Comparison of ENCODE assay signal across 19 cellular contexts in the genomic region with DNA sequence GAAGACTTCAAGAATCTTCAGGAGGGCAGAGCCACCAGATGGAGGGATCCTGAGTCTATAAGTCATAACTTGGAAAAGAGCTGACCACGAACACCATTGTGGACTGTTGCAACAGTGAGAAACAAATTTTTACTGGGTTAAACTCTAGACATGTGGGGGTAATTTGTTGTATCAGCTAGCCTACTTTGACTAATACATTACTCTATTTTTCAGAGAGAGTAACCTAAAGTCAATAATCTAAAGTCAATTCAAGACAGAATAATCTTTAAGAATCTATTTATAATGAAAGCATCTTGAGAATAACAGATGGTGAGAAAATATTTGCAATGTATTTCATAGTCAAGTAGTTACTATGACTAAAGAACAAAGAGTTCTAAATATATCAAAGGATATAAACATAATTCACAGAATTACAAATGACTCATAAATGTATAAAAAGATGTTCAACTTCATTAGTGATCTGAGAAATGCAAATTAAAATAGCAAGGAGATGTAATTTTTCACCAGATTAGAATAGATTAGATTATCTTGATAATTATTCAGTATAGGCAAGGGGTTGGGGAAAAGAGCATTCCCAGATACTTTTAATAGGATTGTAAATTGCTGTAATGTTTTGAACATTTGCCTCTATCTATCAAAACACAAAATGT. TPM values are rescaled to one million over a fixed set of nuclear protein-coding genes. Genes with fewer than 3 reads are reported as not detected.
DNase-seq lines count a peak whose midpoint lies in the region; ATAC-seq and TF ChIP-seq lines count a peak whose summit lies in the region.
"Had no signal": no experiment of that assay in that cellular context is flagged by ENCODE, and none has a peak within 500 bp of the region (broad histone marks: within the 10 kb centered on the region; RNA-seq: fewer than 3 reads in every experiment).

No MANE protein-coding gene starts in this region.

- H2AFZ ChIP-seq in fibroblast of lung (ENCODE audit: low read length), result no peak overlapping the region
- H2AFZ ChIP-seq in neuronal stem cell (ENCODE audit: low read length), result peak overlapping the region; percentile 54
- H2AFZ ChIP-seq in mammary epithelial cell (ENCODE audit: low read depth, low read length), result no peak overlapping the region

- intact Hi-C loops in mammary epithelial cell (cut with micrococcal nuclease), result no loop called here

- ATAC-seq in SK-N-SH treated with all-trans-retinoic acid at 6 μM for 48 hours (no peak; the same call in 2 of the 3 replicates), GM18907 (IDR thresholded peaks at IDR 0.05; ENCODE audit: unreplicated experiment) (no peak)
- ATAC-seq: activated CD8-positive, alpha-beta T cell treated with anti-CD3 and anti-CD28 coated beads for 36 hours; body of pancreas; naive thymus-derived CD8-positive, alpha-beta T cell; sciatic nerve; stimulated activated memory B cell treated with anti-CD40 and anti-IgM and Interleukin-4, amounts not matched to agents 10 μg/mL and 1 μg/mL and 100 μg/mL, for 72 hours had no signal

- H3K14ac ChIP-seq in neuronal stem cell (ENCODE audit: low read length), result no peak overlapping the region

- H3K4me1 ChIP-seq in fibroblast of lung (ENCODE audit: control insufficient read depth, extremely low read depth, insufficient read depth, low read length) (peaks cover 15% of the 10 kb centered on the region), neuronal stem cell (ENCODE audit: control insufficient read depth in 2 of 2, insufficient read depth in 1 of 2, low read depth in 1 of 2, low read length in 2 of 2) (peaks cover 0 to 9% of the 10 kb centered on the region in 2 donors), mammary epithelial cell (ENCODE audit: insufficient read depth, low read length) (peaks cover 5% of the 10 kb centered on the region)

- no peak overlapping the region for H3K23ac ChIP-seq in neuronal stem cell (ENCODE audit: low read depth, low read length, poor library complexity)

- H3K79me2 ChIP-seq in fibroblast of lung (ENCODE audit: control insufficient read depth, insufficient read depth, low read length) (no peaks in the 10 kb centered on the region), mammary epithelial cell (ENCODE audit: insufficient read depth, low read length) (no peaks in the 10 kb centered on the region)

- H2BK120ac ChIP-seq in neuronal stem cell (ENCODE audit: low read depth, low read length), result no peak overlapping the region

- no peaks in the 10 kb centered on the region for H3K36me3 ChIP-seq in fibroblast of lung (ENCODE audit: control insufficient read depth, insufficient read depth, low read length)
- H3K36me3 ChIP-seq in neuronal stem cell (replicated peaks in 1 of 2; ENCODE audit: control insufficient read depth in 2 of 2, insufficient read depth in 2 of 2, low read length in 2 of 2), result no peaks in the 10 kb centered on the region
- no peaks in the 10 kb centered on the region for H3K36me3 ChIP-seq in mammary epithelial cell (ENCODE audit: insufficient read depth, low read length)

- DNase-seq in ELR (ENCODE audit: low read depth), result peak; percentile 42
- DNase-seq in fibroblast of lung (ENCODE audit: low read depth in 2 of 2), result peak; percentile 35 to 76
- no peak for DNase-seq in neuronal stem cell (ENCODE audit: low spot score)
- DNase-seq in mammary epithelial cell, result no peak
- no peak for DNase-seq in HK-2 (ENCODE audit: unreplicated experiment)
- DNase-seq in activated effector memory CD4-positive, alpha-beta T cell treated with anti-CD3 and anti-CD28 coated beads, Interleukin-2, amount 50 U/mL, for 16 hours, result no peak
- DNase-seq: ACHN; activated CD8-positive, alpha-beta T cell treated with anti-CD3 and anti-CD28 coated beads for 36 hours; activated naive CD4-positive, alpha-beta T cell treated with anti-CD3 and anti-CD28 coated beads, Interleukin-2, amount 50 U/mL, for 16 hours; activated T-cell treated with anti-CD3 and anti-CD28 coated beads, Interleukin-2, amount 50 U/mL, for 1 hour; body of pancreas; naive thymus-derived CD8-positive, alpha-beta T cell; NCI-H2171; NCI-H524 treated with DMSO at 0.1 percent for 48 hours; stimulated activated CD4-positive, alpha-beta T cell treated with anti-CD3 and anti-CD28 coated beads, Interleukin-1b, Interleukin-23, amount 100 ng/mL, for 48 hours had no signal

- no peak overlapping the region for H2AK5ac ChIP-seq in neuronal stem cell (ENCODE audit: low read depth, low read length)

- no peak overlapping the region for H2BK15ac ChIP-seq in neuronal stem cell (ENCODE audit: low read length)

- H3K4me3 ChIP-seq in fibroblast of lung (replicated peaks in 1 of 4; ENCODE audit: control extremely low read depth in 1 of 4, insufficient read depth in 1 of 4, low read depth in 3 of 4, low read length in 4 of 4) (no peak overlapping the region), neuronal stem cell (ENCODE audit: low read length in 2 of 2) (no peak overlapping the region), mammary epithelial cell (replicated peaks in 1 of 3; ENCODE audit: insufficient read depth in 1 of 3, low read depth in 2 of 3, low read length in 3 of 3) (no peak overlapping the region)
- H3K4me3 ChIP-seq: body of pancreas had no signal

- no peak overlapping the region for H4K8ac ChIP-seq in neuronal stem cell (ENCODE audit: low read depth, low read length)

- H2BK12ac ChIP-seq in neuronal stem cell (ENCODE audit: low read length), result no peak overlapping the region

- no peak for TF ChIP-seq CTCF in fibroblast of lung (conservative IDR thresholded peaks at IDR 0.05 in 1 of 2, IDR thresholded peaks at IDR 0.05 in 1 of 2; ENCODE audit: low read depth in 1 of 2, low read length in 2 of 2)
- TF ChIP-seq CTCF in mammary epithelial cell (conservative IDR thresholded peaks at IDR 0.05 in 1 of 2, IDR thresholded peaks at IDR 0.05 in 1 of 2; ENCODE audit: extremely low read depth in 1 of 2, insufficient read depth in 1 of 2, low read depth in 1 of 2, low read length in 2 of 2), result no peak

- in situ Hi-C loops in mammary epithelial cell (cut with MboI; ENCODE audit: low sequenced_read_pairs in 2 of 2), result no loop called here

- BruUV-seq in mammary epithelial cell (replicated peaks; lab: Mats Ljungman, UMichigan), result no TSS peak

- H3K9ac ChIP-seq in fibroblast of lung (ENCODE audit: insufficient read depth, low read length), result no peak overlapping the region
- H3K9ac ChIP-seq in neuronal stem cell (ENCODE audit: low read depth, low read length, poor library complexity), result no peak overlapping the region
- no peak overlapping the region for H3K9ac ChIP-seq in mammary epithelial cell (ENCODE audit: insufficient read depth, low read length)

- H3K4me2 ChIP-seq in fibroblast of lung (ENCODE audit: extremely low read depth, insufficient read depth, low read length) (peak overlapping the region; percentile 65), neuronal stem cell (ENCODE audit: insufficient read depth, low read length, poor library complexity, severe bottlenecking) (no peak overlapping the region), mammary epithelial cell (ENCODE audit: insufficient read depth, low read depth, low read length) (no peak overlapping the region)

- no peak overlapping the region for H2BK5ac ChIP-seq in neuronal stem cell (ENCODE audit: low read length)

- no peaks in the 10 kb centered on the region for H3K79me1 ChIP-seq in neuronal stem cell (ENCODE audit: low read depth, low read length)

- WGBS in neuronal stem cell (ENCODE audit: extremely low coverage in 2 of 2, insufficient read length in 2 of 2, insufficient replicate concordance in 1 of 2), 2 donors, result no CpG with 5 or more reads among the region's 1 CpG
- 100% methylated on average over 1 of the region's 1 CpG for WGBS in mammary epithelial cell (ENCODE audit: low coverage, missing lambda C conversion rate)

- H4K20me1 ChIP-seq in fibroblast of lung (ENCODE audit: control insufficient read depth, extremely low read depth, insufficient read depth, low read length), result no peaks in the 10 kb centered on the region
- H4K20me1 ChIP-seq in mammary epithelial cell (ENCODE audit: insufficient read depth, low read length), result no peaks in the 10 kb centered on the region

- H3K18ac ChIP-seq in neuronal stem cell (ENCODE audit: low read length), result no peak overlapping the region

- H4K91ac ChIP-seq in neuronal stem cell (ENCODE audit: low read depth, low read length, poor library complexity), result no peak overlapping the region

- CTCF ChIA-PET in mammary epithelial cell (lab: Charles Lee; ENCODE audit: low non-redundant PET), result no interaction called here

- dilution Hi-C loops in mammary epithelial cell (cut with HindIII; ENCODE audit: low sequenced_read_pairs), result no loop called here

- H3K27me3 ChIP-seq in fibroblast of lung (ENCODE audit: control insufficient read depth, insufficient read depth, low read length) (no peaks in the 10 kb centered on the region), neuronal stem cell (ENCODE audit: control insufficient read depth in 3 of 3, insufficient read depth in 3 of 3, low read depth in 1 of 3, low read length in 3 of 3) (peaks cover 0 to 3% (median 0%) of the 10 kb centered on the region in 3 experiments), mammary epithelial cell (ENCODE audit: insufficient read depth, low read length) (no peaks in the 10 kb centered on the region)
- H3K27me3 ChIP-seq: body of pancreas had no signal

- no peaks in the 10 kb centered on the region for H3K9me3 ChIP-seq in fibroblast of lung (ENCODE audit: control insufficient read depth, insufficient read depth, low read depth, low read length)
- no peaks in the 10 kb centered on the region for H3K9me3 ChIP-seq in neuronal stem cell (replicated peaks in 1 of 2; ENCODE audit: control insufficient read depth in 2 of 2, insufficient read depth in 1 of 2, low read depth in 1 of 2, low read length in 2 of 2)
- H3K9me3 ChIP-seq in mammary epithelial cell (replicated peaks; ENCODE audit: insufficient read depth, low read length), result no peaks in the 10 kb centered on the region
- H3K9me3 ChIP-seq: body of pancreas had no signal

- peak overlapping the region; percentile 64 for H3K27ac ChIP-seq in fibroblast of lung (ENCODE audit: insufficient read depth, low read length)
- H3K27ac ChIP-seq in neuronal stem cell (replicated peaks; ENCODE audit: low read length), result no peak overlapping the region
- no peak overlapping the region for H3K27ac ChIP-seq in mammary epithelial cell (ENCODE audit: insufficient read depth, low read depth, low read length)
- H3K27ac ChIP-seq: body of pancreas had no signal

- H3K4ac ChIP-seq in neuronal stem cell (ENCODE audit: low read length), result no peak overlapping the region

TF ChIP-seq in SK-N-SH treated with all-trans-retinoic acid at 6 μM for 48 hours, 23 proteins besides CTCF, POLR2A, EP300 and RAD21 (continues in another document):
- peak; percentile 64 for TF ChIP-seq ISL1 (CRISPR knock-in tag; IDR thresholded peaks at IDR 0.05)
- TF ChIP-seq ZNF8 (CRISPR knock-in tag; IDR thresholded peaks at IDR 0.05), result no peak

RNA-seq across cellular contexts. Expression of a gene that starts 29.9 kb away (rescaled TPM):
- total RNA-seq in fibroblast of lung (159 and 189 TPM in 2 replicates), mammary epithelial cell (100 to 1,000 TPM in 1 of 2 donors, 1 to 10 TPM in 1; 7.6 to 118 TPM)
- polyA plus RNA-seq in fibroblast of lung (120 and 132 TPM in 2 replicates), mammary epithelial cell (4.2 TPM)
- polyA plus RNA-seq in fibroblast of lung (2012), result 94.3 and 96.9 TPM in 2 replicates
- polyA minus RNA-seq in fibroblast of lung (ENCODE audit: low replicate concordance) (150 and 151 TPM in 2 replicates), mammary epithelial cell (2.1 TPM)
- polyA plus RNA-seq in neuronal stem cell (2013, experiment 1 of 2), result 51.9 TPM
- 50.1 TPM for polyA plus RNA-seq in neuronal stem cell (2013, experiment 2 of 2)
- total RNA-seq: activated CD8-positive, alpha-beta T cell treated with anti-CD3 and anti-CD28 coated beads for 36 hours; naive thymus-derived CD8-positive, alpha-beta T cell had no signal
- polyA plus RNA-seq: naive thymus-derived CD8-positive, alpha-beta T cell had no signal

Comparison
In these comparisons a context has a peak if more than half of its experiments do, and no peak if none do; other contexts are left out.
1. DNase-seq: peak in ELR (single experiment) and fibroblast of lung (2 of 2); none in neuronal stem cell (single experiment), mammary epithelial cell (single experiment), HK-2 (single experiment) and activated effector memory CD4-positive, alpha-beta T cell treated with anti-CD3 and anti-CD28 coated beads, Interleukin-2, amount 50 U/mL, for 16 hours (single experiment).